1 cellular context compared by ENCODE assay signal in the genomic region with DNA sequence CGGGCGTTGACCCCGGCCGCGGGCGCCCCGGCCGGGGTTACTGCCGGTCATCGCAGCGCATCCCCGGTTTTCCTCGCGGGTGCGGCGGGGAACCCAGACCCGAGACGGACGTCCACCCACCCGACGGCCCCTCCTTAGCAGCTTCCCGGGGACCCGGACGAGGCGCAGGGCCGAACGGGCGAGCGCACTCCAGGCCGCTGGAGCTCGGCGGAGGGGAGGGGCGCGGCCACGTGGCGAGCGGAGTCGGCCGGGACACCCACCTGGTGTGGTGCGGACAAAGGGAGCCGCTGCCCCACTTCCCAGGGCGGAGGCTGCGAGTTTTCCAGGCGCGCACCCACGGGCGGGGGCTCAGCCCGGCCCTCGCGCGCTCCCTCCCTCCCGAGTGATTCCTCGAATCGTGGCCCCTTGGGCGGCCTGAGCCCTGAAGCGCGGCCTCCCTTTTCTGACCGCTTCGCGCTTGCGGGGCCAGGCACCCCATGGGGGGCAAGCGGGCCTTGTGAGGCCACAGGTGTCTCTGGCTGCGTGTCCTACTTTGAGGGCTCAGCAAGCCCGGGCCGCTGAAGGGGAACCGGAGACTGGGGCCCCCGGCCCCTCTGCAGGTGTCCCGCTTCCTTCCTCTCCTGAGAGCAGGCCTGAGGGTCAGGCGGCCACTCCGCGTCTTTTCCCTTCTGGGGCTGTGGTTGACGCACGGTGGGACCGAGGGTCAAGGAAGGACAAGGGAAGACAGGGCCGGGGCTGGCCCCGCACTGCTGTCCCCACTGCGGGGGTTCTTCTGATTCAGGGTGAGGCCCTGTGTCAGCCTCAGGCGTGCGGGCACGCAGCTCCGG.
TF ChIP-seq lines count a peak whose summit lies in the region.

No MANE protein-coding gene starts in this region.

TF ChIP-seq in SK-N-SH treated with all-trans-retinoic acid at 6 μM for 48 hours, 23 proteins besides CTCF, POLR2A, EP300 and RAD21 (continued from another document):
- peak; percentile 34; the same call in 1 of the 2 replicates for TF ChIP-seq ZFP3 (CRISPR knock-in tag; IDR thresholded peaks at IDR 0.05)
- TF ChIP-seq, protein P1, sequence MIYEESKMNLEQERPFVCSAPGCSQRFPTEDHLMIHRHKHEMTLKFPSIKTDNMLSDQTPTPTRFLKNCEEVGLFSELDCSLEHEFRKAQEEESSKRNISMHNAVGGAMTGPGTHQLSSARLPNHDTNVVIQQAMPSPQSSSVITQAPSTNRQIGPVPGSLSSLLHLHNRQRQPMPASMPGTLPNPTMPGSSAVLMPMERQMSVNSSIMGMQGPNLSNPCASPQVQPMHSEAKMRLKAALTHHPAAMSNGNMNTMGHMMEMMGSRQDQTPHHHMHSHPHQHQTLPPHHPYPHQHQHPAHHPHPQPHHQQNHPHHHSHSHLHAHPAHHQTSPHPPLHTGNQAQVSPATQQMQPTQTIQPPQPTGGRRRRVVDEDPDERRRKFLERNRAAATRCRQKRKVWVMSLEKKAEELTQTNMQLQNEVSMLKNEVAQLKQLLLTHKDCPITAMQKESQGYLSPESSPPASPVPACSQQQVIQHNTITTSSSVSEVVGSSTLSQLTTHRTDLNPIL (CRISPR knock-in tag; IDR thresholded peaks at IDR 0.05; ENCODE audit: low read depth) = no peak
